In genomic region chr11:35139883-35140282, GRCh38 we compare ENCODE assay signal across 8 cellular contexts. TPM values are rescaled to one million over a fixed set of nuclear protein-coding genes. Genes with fewer than 3 reads are reported as not detected.
DNase-seq lines count a peak whose midpoint lies in the region; ATAC-seq and TF ChIP-seq lines count a peak whose summit lies in the region.

No MANE protein-coding gene starts in this region.

- H3K4me3 ChIP-seq in PC-3 (ENCODE audit: low read length) = peak overlapping the region; percentile 99
- peak overlapping the region; percentile 88 for H3K4me3 ChIP-seq in epithelial cell of proximal tubule (ENCODE audit: low read depth, low read length)

- H3K79me2 ChIP-seq in PC-3 (ENCODE audit: low read length) = peaks cover 66% of the 10 kb centered on the region

- POLR2A ChIA-PET in PC-3 (lab: Charles Lee; ENCODE audit: unreplicated experiment) = interaction anchor here (0.6 to 0.7 kb wide), 3 partner anchors 26 to 485 kb away, joined by 3 to 4 read pairs (median 3); no protein-coding TSS in a partner anchor

- no peaks in the 10 kb centered on the region for H3K9me3 Mint-ChIP-seq in osteocyte (ENCODE audit: unreplicated experiment)

- peaks cover 13% of the 10 kb centered on the region for H3K36me3 ChIP-seq in PC-3 (ENCODE audit: low read depth, low read length)

- H3F3A ChIP-seq in PC-3 (ENCODE audit: low read length, unreplicated experiment) = no peaks in the 10 kb centered on the region

- peak overlapping the region; percentile 89 for H3K4me2 ChIP-seq in PC-3 (ENCODE audit: low read length)

- TF ChIP-seq CTCF in PC-3 (conservative IDR thresholded peaks at IDR 0.05; ENCODE audit: low read depth, low read length) (no peak), epithelial cell of proximal tubule (conservative IDR thresholded peaks at IDR 0.05; ENCODE audit: low read depth, low read length) (no peak), osteocyte (IDR thresholded peaks at IDR 0.05) (no peak)

- DNase-seq in EH (ENCODE audit: low read depth) (peak; percentile 50), PC-3 (peak; percentile 18), epithelial cell of proximal tubule (ENCODE audit: low read depth) (no peak), osteocyte (ENCODE audit: extremely low spot score, unreplicated experiment) (no peak), hepatic stellate cell (ENCODE audit: low spot score) (no peak), SKM-1 (lab: John Stamatoyannopoulos, UW; ENCODE audit: unreplicated experiment) (no peak)
- DNase-seq in central memory CD4-positive, alpha-beta T cell = no peak

- peak overlapping the region; percentile 98 for H3K4me3 Mint-ChIP-seq in osteocyte (ENCODE audit: unreplicated experiment)

- no peaks in the 10 kb centered on the region for H3K27me3 ChIP-seq in PC-3 (ENCODE audit: low read length)

- ATAC-seq in PC-3 (peak; percentile 12), HG03460 (IDR thresholded peaks at IDR 0.05; ENCODE audit: unreplicated experiment) (no peak)

- no peak overlapping the region for H2AFZ ChIP-seq in PC-3 (ENCODE audit: low read length)

- CTCF ChIA-PET in PC-3 (lab: Charles Lee) = no interaction called here

- H3K36me3 Mint-ChIP-seq in osteocyte (ENCODE audit: unreplicated experiment) = no peaks in the 10 kb centered on the region

- peaks cover 51% of the 10 kb centered on the region for H3K4me1 ChIP-seq in PC-3 (ENCODE audit: insufficient read depth, low read length)

- BruUV-seq in PC-3 (replicated peaks; lab: Mats Ljungman, UMichigan) = no TSS peak

- peak overlapping the region; percentile 98 for H3K27ac Mint-ChIP-seq in osteocyte (ENCODE audit: unreplicated experiment)

- H3K9ac ChIP-seq in PC-3 (ENCODE audit: low read length) = peak overlapping the region; percentile 99

- peak overlapping the region; percentile 83 for H3K27ac ChIP-seq in PC-3 (ENCODE audit: low read length)

- H3K9me2 ChIP-seq in PC-3 (replicated peaks; ENCODE audit: low read length) = no peaks in the 10 kb centered on the region

- H3K9me3 ChIP-seq in PC-3 (ENCODE audit: low read length) = no peaks in the 10 kb centered on the region

- intact Hi-C loops in PC-3 (cut with micrococcal nuclease) = loop anchor here (1.0 to 5.0 kb wide), 4 partner anchors 79 to 252 kb away; no protein-coding TSS in a partner anchor

- peaks cover 55% of the 10 kb centered on the region for H3K4me1 Mint-ChIP-seq in osteocyte (ENCODE audit: unreplicated experiment)

- H4K20me1 ChIP-seq in PC-3 (ENCODE audit: low read length) = peaks cover 51% of the 10 kb centered on the region

- H3K27me3 Mint-ChIP-seq in osteocyte (ENCODE audit: unreplicated experiment) = no peaks in the 10 kb centered on the region

RNA-seq across cellular contexts. Expression of gene CD44, which starts 0.9 kb away (rescaled TPM):
- total RNA-seq in PC-3 (2014; rRNA removed) (181 and 241 TPM in 2 replicates), epithelial cell of proximal tubule (244 and 296 TPM in 2 replicates), osteocyte (283 and 309 TPM in 2 replicates)

Comparison
In these comparisons a context has a peak if more than half of its experiments do, and no peak if none do; other contexts are left out.
1. DNase-seq: peak in EH (single experiment) and PC-3 (single experiment); none in epithelial cell of proximal tubule (single experiment), osteocyte (single experiment), hepatic stellate cell (single experiment), SKM-1 (single experiment) and central memory CD4-positive, alpha-beta T cell (single experiment).